In the genomic region with DNA sequence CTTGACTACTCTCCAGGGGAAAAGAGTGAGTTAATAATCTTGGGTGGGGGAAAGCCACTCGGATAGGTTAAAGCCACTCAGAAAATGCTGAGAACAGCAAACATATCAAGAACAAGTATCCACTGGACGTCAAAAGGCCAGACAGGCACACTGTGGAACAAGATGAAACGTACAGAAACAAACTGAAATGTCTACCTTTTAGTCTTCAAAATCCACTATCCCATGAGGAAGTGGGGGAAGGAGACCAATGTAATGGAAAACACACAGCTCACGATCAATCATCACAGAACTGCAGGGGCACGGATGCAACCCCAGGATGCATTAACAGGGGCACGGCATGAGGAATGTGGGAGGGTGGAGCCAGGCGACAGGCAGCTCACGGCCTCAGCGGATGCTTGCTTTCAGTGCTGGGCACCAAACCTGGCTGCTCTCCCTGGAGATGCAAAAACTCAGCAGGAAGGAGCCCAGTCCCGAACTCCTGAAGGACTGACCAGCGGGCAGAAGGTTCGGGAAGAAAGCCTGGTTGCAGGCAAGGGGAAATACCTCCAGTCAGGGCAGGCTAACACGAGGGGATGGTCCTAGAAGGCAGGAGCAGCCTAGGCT, we compare ENCODE assay signal across 13 cellular contexts.
DNase-seq lines count a peak whose midpoint lies in the region; ATAC-seq, FAIRE-seq and TF ChIP-seq lines count a peak whose summit lies in the region.
"Had no signal": no experiment of that assay in that cellular context is flagged by ENCODE, and none has a peak within 500 bp of the region (broad histone marks: within the 10 kb centered on the region; RNA-seq: fewer than 3 reads in every experiment).

No MANE protein-coding gene starts in this region.

- no peak overlapping the region for H3K4me3 Mint-ChIP-seq in CD8-positive, alpha-beta T cell
- H3K4me3 Mint-ChIP-seq in dendritic cell treated with granulocyte-macrophage colony-stimulating factor and Interleukin-4, amounts not matched to agents 40 ng/mL and 50 ng/mL, for 4 days, result no peak overlapping the region
- no peak overlapping the region for H3K4me3 Mint-ChIP-seq in CD4-positive, alpha-beta memory T cell
- no peak overlapping the region for H3K4me3 Mint-ChIP-seq in progenitor cell of endocrine pancreas (ENCODE audit: low read depth)
- H3K4me3 Mint-ChIP-seq: CD8-positive, alpha-beta memory T cell had no signal

- peak in 1 of 2 experiments; percentile 32; a peak in 1 of 4 replicates for TF ChIP-seq POLR2A in HepG2 (IDR thresholded peaks at IDR 0.05; ENCODE audit: insufficient read depth in 1 of 2, low read depth in 2 of 2, low read length in 2 of 2)

- TF ChIP-seq EP300 in HepG2 (IDR thresholded peaks at IDR 0.05; ENCODE audit: low read depth in 2 of 2, low read length in 2 of 2) (no peak), HepG2 (CRISPR knock-in tag; IDR thresholded peaks at IDR 0.05; ENCODE audit: borderline replicate concordance) (no peak)

- H3K36me3 Mint-ChIP-seq in CD8-positive, alpha-beta T cell, result no peaks in the 10 kb centered on the region
- H3K36me3 Mint-ChIP-seq in dendritic cell treated with granulocyte-macrophage colony-stimulating factor and Interleukin-4, amounts not matched to agents 40 ng/mL and 50 ng/mL, for 4 days (ENCODE audit: low read depth), result peaks cover 19% of the 10 kb centered on the region
- H3K36me3 Mint-ChIP-seq in CD4-positive, alpha-beta memory T cell, result no peaks in the 10 kb centered on the region
- no peaks in the 10 kb centered on the region for H3K36me3 Mint-ChIP-seq in progenitor cell of endocrine pancreas (ENCODE audit: insufficient read depth)
- H3K36me3 Mint-ChIP-seq: CD8-positive, alpha-beta memory T cell had no signal

- H3K27me3 Mint-ChIP-seq in CD8-positive, alpha-beta T cell (ENCODE audit: low read depth), result peaks cover 3% of the 10 kb centered on the region
- peaks cover 32% of the 10 kb centered on the region for H3K27me3 Mint-ChIP-seq in dendritic cell treated with granulocyte-macrophage colony-stimulating factor and Interleukin-4, amounts not matched to agents 40 ng/mL and 50 ng/mL, for 4 days
- peaks cover 2 to 12% of the 10 kb centered on the region in 2 donors for H3K27me3 Mint-ChIP-seq in CD4-positive, alpha-beta memory T cell
- H3K27me3 Mint-ChIP-seq in progenitor cell of endocrine pancreas, result peaks cover 10% of the 10 kb centered on the region

- intact Hi-C loops in CD8-positive, alpha-beta T cell (cut with DNase I, micrococcal nuclease), result no loop called here
- intact Hi-C loops in dendritic cell treated with granulocyte-macrophage colony-stimulating factor and Interleukin-4, amounts not matched to agents 40 ng/mL and 50 ng/mL, for 4 days (cut with micrococcal nuclease), result loop anchor here (5.0 kb wide), 1 partner anchor 34 kb away; no protein-coding TSS in a partner anchor
- intact Hi-C loops in HepG2 (cut with micrococcal nuclease; ENCODE audit: unreplicated experiment), result loop anchor here (10.0 kb wide), 1 partner anchor 128 kb away; no protein-coding TSS in a partner anchor
- intact Hi-C loops in CD4-positive, alpha-beta memory T cell (cut with micrococcal nuclease), result no loop called here

- peak overlapping the region; percentile 22 for H3K27ac Mint-ChIP-seq in CD8-positive, alpha-beta T cell
- H3K27ac Mint-ChIP-seq in dendritic cell treated with granulocyte-macrophage colony-stimulating factor and Interleukin-4, amounts not matched to agents 40 ng/mL and 50 ng/mL, for 4 days, result peak overlapping the region; percentile 10
- H3K27ac Mint-ChIP-seq in CD4-positive, alpha-beta memory T cell, result no peak overlapping the region
- H3K27ac Mint-ChIP-seq in progenitor cell of endocrine pancreas, result no peak overlapping the region

- H3K9me3 Mint-ChIP-seq in CD8-positive, alpha-beta T cell, result no peaks in the 10 kb centered on the region
- no peaks in the 10 kb centered on the region for H3K9me3 Mint-ChIP-seq in dendritic cell treated with granulocyte-macrophage colony-stimulating factor and Interleukin-4, amounts not matched to agents 40 ng/mL and 50 ng/mL, for 4 days
- H3K9me3 Mint-ChIP-seq in CD4-positive, alpha-beta memory T cell, result no peaks in the 10 kb centered on the region
- H3K9me3 Mint-ChIP-seq in progenitor cell of endocrine pancreas (ENCODE audit: low read depth), result no peaks in the 10 kb centered on the region

- in situ Hi-C loops in HepG2 (cut with HindIII; ENCODE audit: extremely low pct_ligation_motif_present, low pct_unique_long_range_greater_than_20kb), result no loop called here

- no peak overlapping the region for H3K27ac ChIP-seq in CD8-positive, alpha-beta T cell (ENCODE audit: low read depth, low read length)
- H3K27ac ChIP-seq in HepG2 (ENCODE audit: extremely low read length, insufficient read depth, low read length) (no peak overlapping the region), stomach smooth muscle (ENCODE audit: low read length) (peak overlapping the region; percentile 41)
- no peak overlapping the region for H3K27ac ChIP-seq in CD4-positive, alpha-beta memory T cell (ENCODE audit: low read depth, low read length)
- H3K27ac ChIP-seq: HL-60 had no signal

- no peaks in the 10 kb centered on the region for H3K27me3 ChIP-seq in CD8-positive, alpha-beta T cell (ENCODE audit: insufficient read depth, low read length)
- H3K27me3 ChIP-seq in HepG2 (ENCODE audit: control insufficient read depth in 1 of 2, insufficient read depth in 2 of 2, low read length in 2 of 2), result no peaks in the 10 kb centered on the region
- no peaks in the 10 kb centered on the region for H3K27me3 ChIP-seq in stomach smooth muscle (ENCODE audit: control insufficient read depth in 1 of 2, insufficient read depth in 2 of 2, low read length in 2 of 2)
- H3K27me3 ChIP-seq in CD4-positive, alpha-beta memory T cell (ENCODE audit: insufficient read depth, low read length), result no peaks in the 10 kb centered on the region

- ATAC-seq in CD8-positive, alpha-beta T cell, result no peak
- no peak for ATAC-seq in HepG2

- no peak overlapping the region for H3K4me3 ChIP-seq in CD8-positive, alpha-beta T cell (ENCODE audit: low read depth, low read length)
- H3K4me3 ChIP-seq in HepG2 (replicated peaks in 1 of 3; ENCODE audit: insufficient read depth in 1 of 3, low read depth in 2 of 3, low read length in 3 of 3) (no peak overlapping the region), stomach smooth muscle (ENCODE audit: low read length in 2 of 2) (peak overlapping the region in 1 of 2 donors; percentile 44)
- H3K4me3 ChIP-seq in CD4-positive, alpha-beta memory T cell (ENCODE audit: low read length in 2 of 2), result no peak overlapping the region

- H4K20me1 ChIP-seq in HepG2 (ENCODE audit: insufficient read depth, low read length), result peaks cover 8% of the 10 kb centered on the region; the same call in 1 of the 2 replicates

- H3K4me1 ChIP-seq in CD8-positive, alpha-beta T cell (ENCODE audit: insufficient read depth, low read length), result no peaks in the 10 kb centered on the region
- H3K4me1 ChIP-seq in HepG2 (ENCODE audit: insufficient read depth, low read length) (peaks cover 25% of the 10 kb centered on the region; the same call in 1 of the 2 replicates), stomach smooth muscle (ENCODE audit: control insufficient read depth, insufficient read depth, low read length) (peaks cover 55% of the 10 kb centered on the region)
- no peaks in the 10 kb centered on the region for H3K4me1 ChIP-seq in CD4-positive, alpha-beta memory T cell (ENCODE audit: insufficient read depth, low read length)

- no peak for TF ChIP-seq CTCF in CD8-positive, alpha-beta T cell (IDR thresholded peaks at IDR 0.05)
- TF ChIP-seq CTCF in HepG2 (CRISPR knock-in tag; IDR thresholded peaks at IDR 0.05), result no peak
- no peak for TF ChIP-seq CTCF in progenitor cell of endocrine pancreas (IDR thresholded peaks at IDR 0.05; ENCODE audit: unreplicated experiment)

- H3K4me2 ChIP-seq in HepG2 (ENCODE audit: low read depth, low read length), result no peak overlapping the region

- no peak overlapping the region for H3K9ac ChIP-seq in HepG2 (ENCODE audit: insufficient read depth, low read depth, low read length)
- H3K9ac ChIP-seq in stomach smooth muscle (ENCODE audit: low read length in 2 of 2), result peak overlapping the region in 1 of 2 donors; percentile 37

- no peak for FAIRE-seq in HepG2 (lab: Jason Lieb, UNC)

- CTCF ChIA-PET in CD8-positive, alpha-beta T cell (lab: Charles Lee), result interaction anchor here (1.0 to 1.6 kb wide), 2 partner anchors 16 to 363 kb away, joined by 3 to 7 read pairs; no protein-coding TSS in a partner anchor
- CTCF ChIA-PET in HepG2 (lab: Yijun Ruan, JAX; ENCODE audit: low intra/inter-chr PET ratio, low total read pairs), result interaction anchor here (1.0 to 1.7 kb wide), 2 partner anchors 99 to 363 kb away, joined by 3 to 7 read pairs; no protein-coding TSS in a partner anchor
- CTCF ChIA-PET in CD4-positive, alpha-beta memory T cell (lab: Charles Lee; ENCODE audit: partially characterized antibody), result interaction anchor here (1.1 to 1.4 kb wide), 2 partner anchors 32 to 362 kb away, joined by 3 to 4 read pairs; no protein-coding TSS in a partner anchor

- POLR2A ChIA-PET in CD8-positive, alpha-beta T cell (lab: Charles Lee), result no interaction called here
- POLR2A ChIA-PET in HepG2 (lab: Yijun Ruan, JAX), result no interaction called here
- POLR2A ChIA-PET in CD4-positive, alpha-beta memory T cell (lab: Charles Lee; ENCODE audit: partially characterized antibody), result no interaction called here

- no peak for TF ChIP-seq RAD21 in HepG2 (CRISPR knock-in tag; IDR thresholded peaks at IDR 0.05)

- no TSS peak for BruUV-seq in HepG2 (replicated peaks; lab: Mats Ljungman, UMichigan)

- WGBS in HepG2 (ENCODE audit: low lambda C conversion rate), result 92% methylated on average over 13 of the region's 13 CpGs

- H2AFZ ChIP-seq in HepG2 (ENCODE audit: low read length), result no peak overlapping the region

- H3K36me3 ChIP-seq in CD8-positive, alpha-beta T cell (ENCODE audit: insufficient read depth, low read length), result no peaks in the 10 kb centered on the region
- H3K36me3 ChIP-seq in HepG2 (replicated peaks in 1 of 2; ENCODE audit: control insufficient read depth in 1 of 2, insufficient read depth in 2 of 2, low read length in 2 of 2) (peaks cover 32 to 57% of the 10 kb centered on the region in 2 experiments), stomach smooth muscle (ENCODE audit: control insufficient read depth in 2 of 2, insufficient read depth in 2 of 2, low read length in 2 of 2) (peaks cover 5 to 15% of the 10 kb centered on the region in 2 donors)
- H3K36me3 ChIP-seq in CD4-positive, alpha-beta memory T cell (ENCODE audit: insufficient read depth, low read length), result no peaks in the 10 kb centered on the region

- H3K9me3 ChIP-seq in CD8-positive, alpha-beta T cell (ENCODE audit: low read length), result no peaks in the 10 kb centered on the region
- no peaks in the 10 kb centered on the region for H3K9me3 ChIP-seq in HepG2 (ENCODE audit: low read length)
- no peaks in the 10 kb centered on the region for H3K9me3 ChIP-seq in stomach smooth muscle (ENCODE audit: control insufficient read depth in 2 of 2, low read length in 2 of 2)
- H3K9me3 ChIP-seq in CD4-positive, alpha-beta memory T cell (ENCODE audit: control insufficient read depth in 1 of 2, low read length in 2 of 2), result no peaks in the 10 kb centered on the region

- H3K79me2 ChIP-seq in HepG2 (ENCODE audit: insufficient read depth, low read length), result no peaks in the 10 kb centered on the region

- no peak for DNase-seq in CD8-positive, alpha-beta T cell
- no peak for DNase-seq in HepG2 (ENCODE audit: low spot score)
- no peak for DNase-seq in CD4-positive, alpha-beta memory T cell
- no peak for DNase-seq in NCI-H1694 (lab: John Stamatoyannopoulos, UW)
- DNase-seq in progenitor cell of endocrine pancreas (ENCODE audit: low spot score, unreplicated experiment), result no peak
- no peak for DNase-seq in stimulated activated CD4-positive, alpha-beta T cell treated with anti-CD3 and anti-CD28 coated beads, Interleukin-2, amount 100 ng/mL, for 24 hours
- DNase-seq: CD8-positive, alpha-beta memory T cell; GF-D8; NCI-H2107; NCI-H345 had no signal

- peaks cover 4% of the 10 kb centered on the region for H3K4me1 Mint-ChIP-seq in CD8-positive, alpha-beta T cell (ENCODE audit: low read depth)
- H3K4me1 Mint-ChIP-seq in dendritic cell treated with granulocyte-macrophage colony-stimulating factor and Interleukin-4, amounts not matched to agents 40 ng/mL and 50 ng/mL, for 4 days (ENCODE audit: low read depth), result peaks cover 22% of the 10 kb centered on the region
- peaks cover 0 to 1% (median 0%) of the 10 kb centered on the region in 4 donors for H3K4me1 Mint-ChIP-seq in CD4-positive, alpha-beta memory T cell
- peaks cover 9% of the 10 kb centered on the region for H3K4me1 Mint-ChIP-seq in progenitor cell of endocrine pancreas (ENCODE audit: low read depth)
- H3K4me1 Mint-ChIP-seq: CD8-positive, alpha-beta memory T cell had no signal

Comparison
In these comparisons a context has a peak if more than half of its experiments do, and no peak if none do; other contexts are left out.
1. H3K27ac Mint-ChIP-seq: peak in CD8-positive, alpha-beta T cell (single experiment) and dendritic cell treated with granulocyte-macrophage colony-stimulating factor and Interleukin-4, amounts not matched to agents 40 ng/mL and 50 ng/mL, for 4 days (single experiment); none in CD4-positive, alpha-beta memory T cell (0 of 7) and progenitor cell of endocrine pancreas (single experiment).
2. intact Hi-C loops: an anchor here in dendritic cell treated with granulocyte-macrophage colony-stimulating factor and Interleukin-4, amounts not matched to agents 40 ng/mL and 50 ng/mL, for 4 days (5.0 kb wide) and HepG2 (10.0 kb wide); none called in CD8-positive, alpha-beta T cell and CD4-positive, alpha-beta memory T cell.